1 cellular context compared by ENCODE assay signal in the genomic region with DNA sequence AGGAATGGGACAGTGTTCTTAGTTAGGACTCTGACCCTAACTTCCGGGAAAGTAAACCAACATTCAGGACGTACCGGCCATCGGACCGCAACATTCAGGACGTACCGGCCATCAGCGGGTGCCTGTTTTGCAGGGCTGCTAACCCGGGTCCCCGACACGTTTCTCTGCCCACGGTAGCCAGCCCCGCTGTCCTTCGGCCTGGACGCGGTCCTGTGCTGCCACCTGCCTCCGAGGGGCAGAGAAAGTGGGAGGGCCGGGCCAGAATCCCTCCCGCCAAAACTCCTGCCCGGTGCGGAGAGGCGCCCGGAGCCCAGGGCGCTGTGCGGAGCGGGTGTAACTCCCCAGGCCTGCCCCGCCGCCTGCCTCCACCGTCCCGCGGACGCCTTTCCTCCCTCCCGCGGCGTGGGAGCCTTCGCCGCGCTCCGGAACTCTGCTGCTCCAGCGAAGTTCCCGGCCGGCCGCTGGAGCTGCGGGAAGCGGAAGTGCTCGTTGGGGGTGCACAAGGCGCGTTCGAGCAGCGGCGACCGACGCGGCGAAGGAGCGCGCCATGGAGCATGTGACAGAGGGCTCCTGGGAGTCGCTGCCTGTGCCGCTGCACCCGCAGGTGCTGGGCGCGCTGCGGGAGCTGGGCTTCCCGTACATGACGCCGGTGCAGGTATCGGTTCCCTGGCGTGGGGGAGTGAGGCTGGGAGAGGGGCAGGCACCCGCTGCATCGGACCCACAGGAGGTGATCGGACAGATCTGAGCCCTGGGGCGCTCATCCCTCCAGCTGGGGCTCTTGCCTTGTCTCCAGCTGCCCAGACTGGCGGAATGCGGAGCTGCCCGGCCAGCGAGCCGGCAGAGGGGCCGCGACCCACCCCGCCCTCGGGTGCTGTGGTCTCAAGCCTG.
A peak's percentile ranks its signal among the peaks of the same experiment; 100 is the strongest.
TF ChIP-seq lines count a peak whose summit lies in the region.

A gene with protein sequence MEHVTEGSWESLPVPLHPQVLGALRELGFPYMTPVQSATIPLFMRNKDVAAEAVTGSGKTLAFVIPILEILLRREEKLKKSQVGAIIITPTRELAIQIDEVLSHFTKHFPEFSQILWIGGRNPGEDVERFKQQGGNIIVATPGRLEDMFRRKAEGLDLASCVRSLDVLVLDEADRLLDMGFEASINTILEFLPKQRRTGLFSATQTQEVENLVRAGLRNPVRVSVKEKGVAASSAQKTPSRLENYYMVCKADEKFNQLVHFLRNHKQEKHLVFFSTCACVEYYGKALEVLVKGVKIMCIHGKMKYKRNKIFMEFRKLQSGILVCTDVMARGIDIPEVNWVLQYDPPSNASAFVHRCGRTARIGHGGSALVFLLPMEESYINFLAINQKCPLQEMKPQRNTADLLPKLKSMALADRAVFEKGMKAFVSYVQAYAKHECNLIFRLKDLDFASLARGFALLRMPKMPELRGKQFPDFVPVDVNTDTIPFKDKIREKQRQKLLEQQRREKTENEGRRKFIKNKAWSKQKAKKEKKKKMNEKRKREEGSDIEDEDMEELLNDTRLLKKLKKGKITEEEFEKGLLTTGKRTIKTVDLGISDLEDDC (plus strand): TSS at position 498 of the 888 bp plus-strand sequence. CDS start 50 bp downstream, at position 548.

TF ChIP-seq in HEK293, 187 proteins besides CTCF, POLR2A, EP300 and RAD21 (continued from another document and continues in another):
- TF ChIP-seq ZNF518A (tag by site-specific recombination; conservative IDR thresholded peaks at IDR 0.05; ENCODE audit: low read depth) (peak; percentile 76), ZNF391 (tag by site-specific recombination; IDR thresholded peaks at IDR 0.05; ENCODE audit: borderline replicate concordance, low read depth) (peak; percentile 100; the same call in 1 of the 2 replicates), ZNF292 (tag by site-specific recombination; IDR thresholded peaks at IDR 0.05; ENCODE audit: borderline replicate concordance, low read depth) (no peak), HOXA7 (CRISPR knock-in tag; IDR thresholded peaks at IDR 0.05; ENCODE audit: borderline replicate concordance) (no peak), ZNF621 (tag by site-specific recombination; IDR thresholded peaks at IDR 0.05) (no peak), ZNF221 (tag by site-specific recombination; IDR thresholded peaks at IDR 0.05; ENCODE audit: borderline replicate concordance) (no peak), ZNF311 (tag by site-specific recombination; IDR thresholded peaks at IDR 0.05; ENCODE audit: borderline replicate concordance) (no peak), ZNF521 (tag by site-specific recombination; IDR thresholded peaks at IDR 0.05) (no peak), ZNF530 (tag by site-specific recombination; IDR thresholded peaks at IDR 0.05; ENCODE audit: low read depth) (no peak), ZNF629 (tag by site-specific recombination; IDR thresholded peaks at IDR 0.05) (peak; percentile 90), ZNF157 (tag by site-specific recombination; IDR thresholded peaks at IDR 0.05) (no peak), ZBTB20 (tag by site-specific recombination; IDR thresholded peaks at IDR 0.05) (peak; percentile 90), BCL6B (tag by site-specific recombination; IDR thresholded peaks at IDR 0.05) (no peak), ZNF837 (tag by site-specific recombination; IDR thresholded peaks at IDR 0.05) (peak; percentile 76; the same call in 1 of the 2 replicates), SALL2 (tag by site-specific recombination; IDR thresholded peaks at IDR 0.05; ENCODE audit: borderline replicate concordance) (peak; percentile 70; the same call in 1 of the 2 replicates), PRDM6 (tag by site-specific recombination; IDR thresholded peaks at IDR 0.05) (no peak), ZNF529 (tag by site-specific recombination; IDR thresholded peaks at IDR 0.05; ENCODE audit: insufficient replicate concordance) (no peak), GLI4 (tag by site-specific recombination; IDR thresholded peaks at IDR 0.05) (peak; percentile 97), ZNF239 (tag by site-specific recombination; IDR thresholded peaks at IDR 0.05) (peak; percentile 92), ZNF223 (tag by site-specific recombination; IDR thresholded peaks at IDR 0.05) (peak; percentile 63; the same call in 1 of the 2 replicates), ZNF416 (tag by site-specific recombination; IDR thresholded peaks at IDR 0.05) (no peak), ZNF426 (tag by site-specific recombination; IDR thresholded peaks at IDR 0.05) (no peak), GLI2 (tag by site-specific recombination; IDR thresholded peaks at IDR 0.05; ENCODE audit: borderline replicate concordance, low read depth) (no peak), ZNF664 (tag by site-specific recombination; IDR thresholded peaks at IDR 0.05) (no peak), ZNF585B (tag by site-specific recombination; IDR thresholded peaks at IDR 0.05) (no peak), ZNF324 (tag by site-specific recombination; IDR thresholded peaks at IDR 0.05) (peak; percentile 99), PATZ1 (tag by site-specific recombination; IDR thresholded peaks at IDR 0.05) (peak; percentile 94), BCL11A (tag by site-specific recombination; IDR thresholded peaks at IDR 0.05; ENCODE audit: low read depth) (no peak; the same call in none of the 2 replicates), ZNF48 (tag by site-specific recombination; IDR thresholded peaks at IDR 0.05) (no peak), ZNF138 (tag by site-specific recombination; IDR thresholded peaks at IDR 0.05; ENCODE audit: borderline replicate concordance) (no peak), ZNF423 (tag by site-specific recombination; IDR thresholded peaks at IDR 0.05) (peak; percentile 99), PRDM1 (tag by site-specific recombination; IDR thresholded peaks at IDR 0.05) (peak; percentile 80), ZNF677 (tag by site-specific recombination; IDR thresholded peaks at IDR 0.05) (no peak), KLF16 (tag by site-specific recombination; IDR thresholded peaks at IDR 0.05) (peak; percentile 99), ZNF202 (tag by site-specific recombination; IDR thresholded peaks at IDR 0.05; ENCODE audit: borderline replicate concordance) (no peak), ZFP37 (tag by site-specific recombination; IDR thresholded peaks at IDR 0.05) (peak; percentile 99)
- TF ChIP-seq, protein P1, sequence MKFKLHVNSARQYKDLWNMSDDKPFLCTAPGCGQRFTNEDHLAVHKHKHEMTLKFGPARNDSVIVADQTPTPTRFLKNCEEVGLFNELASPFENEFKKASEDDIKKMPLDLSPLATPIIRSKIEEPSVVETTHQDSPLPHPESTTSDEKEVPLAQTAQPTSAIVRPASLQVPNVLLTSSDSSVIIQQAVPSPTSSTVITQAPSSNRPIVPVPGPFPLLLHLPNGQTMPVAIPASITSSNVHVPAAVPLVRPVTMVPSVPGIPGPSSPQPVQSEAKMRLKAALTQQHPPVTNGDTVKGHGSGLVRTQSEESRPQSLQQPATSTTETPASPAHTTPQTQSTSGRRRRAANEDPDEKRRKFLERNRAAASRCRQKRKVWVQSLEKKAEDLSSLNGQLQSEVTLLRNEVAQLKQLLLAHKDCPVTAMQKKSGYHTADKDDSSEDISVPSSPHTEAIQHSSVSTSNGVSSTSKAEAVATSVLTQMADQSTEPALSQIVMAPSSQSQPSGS (tag by site-specific recombination; IDR thresholded peaks at IDR 0.05; ENCODE audit: low read depth), result no peak
- TF ChIP-seq, protein P2, sequence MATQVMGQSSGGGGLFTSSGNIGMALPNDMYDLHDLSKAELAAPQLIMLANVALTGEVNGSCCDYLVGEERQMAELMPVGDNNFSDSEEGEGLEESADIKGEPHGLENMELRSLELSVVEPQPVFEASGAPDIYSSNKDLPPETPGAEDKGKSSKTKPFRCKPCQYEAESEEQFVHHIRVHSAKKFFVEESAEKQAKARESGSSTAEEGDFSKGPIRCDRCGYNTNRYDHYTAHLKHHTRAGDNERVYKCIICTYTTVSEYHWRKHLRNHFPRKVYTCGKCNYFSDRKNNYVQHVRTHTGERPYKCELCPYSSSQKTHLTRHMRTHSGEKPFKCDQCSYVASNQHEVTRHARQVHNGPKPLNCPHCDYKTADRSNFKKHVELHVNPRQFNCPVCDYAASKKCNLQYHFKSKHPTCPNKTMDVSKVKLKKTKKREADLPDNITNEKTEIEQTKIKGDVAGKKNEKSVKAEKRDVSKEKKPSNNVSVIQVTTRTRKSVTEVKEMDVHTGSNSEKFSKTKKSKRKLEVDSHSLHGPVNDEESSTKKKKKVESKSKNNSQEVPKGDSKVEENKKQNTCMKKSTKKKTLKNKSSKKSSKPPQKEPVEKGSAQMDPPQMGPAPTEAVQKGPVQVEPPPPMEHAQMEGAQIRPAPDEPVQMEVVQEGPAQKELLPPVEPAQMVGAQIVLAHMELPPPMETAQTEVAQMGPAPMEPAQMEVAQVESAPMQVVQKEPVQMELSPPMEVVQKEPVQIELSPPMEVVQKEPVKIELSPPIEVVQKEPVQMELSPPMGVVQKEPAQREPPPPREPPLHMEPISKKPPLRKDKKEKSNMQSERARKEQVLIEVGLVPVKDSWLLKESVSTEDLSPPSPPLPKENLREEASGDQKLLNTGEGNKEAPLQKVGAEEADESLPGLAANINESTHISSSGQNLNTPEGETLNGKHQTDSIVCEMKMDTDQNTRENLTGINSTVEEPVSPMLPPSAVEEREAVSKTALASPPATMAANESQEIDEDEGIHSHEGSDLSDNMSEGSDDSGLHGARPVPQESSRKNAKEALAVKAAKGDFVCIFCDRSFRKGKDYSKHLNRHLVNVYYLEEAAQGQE (tag by site-specific recombination; IDR thresholded peaks at IDR 0.05), result peak; percentile 75
- TF ChIP-seq, protein P3, sequence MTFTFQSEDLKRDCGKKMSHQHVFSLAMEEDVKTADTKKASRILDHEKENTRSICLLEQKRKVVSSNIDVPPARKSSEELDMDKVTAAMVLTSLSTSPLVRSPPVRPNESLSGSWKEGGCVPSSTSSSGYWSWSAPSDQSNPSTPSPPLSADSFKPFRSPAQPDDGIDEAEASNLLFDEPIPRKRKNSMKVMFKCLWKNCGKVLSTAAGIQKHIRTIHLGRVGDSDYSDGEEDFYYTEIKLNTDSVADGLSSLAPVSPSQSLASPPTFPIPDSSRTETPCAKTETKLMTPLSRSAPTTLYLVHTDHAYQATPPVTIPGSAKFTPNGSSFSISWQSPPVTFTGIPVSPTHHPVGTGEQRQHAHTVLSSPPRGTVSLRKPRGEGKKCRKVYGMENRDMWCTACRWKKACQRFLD (tag by site-specific recombination; IDR thresholded peaks at IDR 0.05), result no peak
